ENCODE assay signal across 20 cellular contexts in the genomic region with DNA sequence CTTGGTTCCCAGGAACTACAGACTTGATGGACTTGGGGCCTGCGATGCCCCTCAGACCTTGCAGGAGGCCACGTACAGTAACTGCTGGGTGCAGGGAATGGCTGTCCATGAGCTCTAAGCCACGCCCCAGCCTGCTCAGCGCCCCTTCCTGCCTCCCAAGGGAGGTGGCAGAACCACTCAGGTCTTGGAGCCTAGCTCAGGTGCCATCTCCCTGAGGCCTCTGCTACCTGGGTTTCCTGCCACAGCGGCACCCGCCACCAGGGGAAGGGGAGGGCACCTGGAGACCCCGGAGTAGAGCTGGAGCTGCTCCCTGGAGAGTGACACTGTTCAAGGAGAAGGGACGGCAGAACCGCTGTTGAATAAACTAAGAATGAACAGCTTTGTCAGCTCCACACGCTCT.
"Had no signal": no experiment of that assay in that cellular context is flagged by ENCODE, and none has a peak within 500 bp of the region (broad histone marks: within the 10 kb centered on the region; RNA-seq: fewer than 3 reads in every experiment).

No MANE protein-coding gene starts in this region.

- H3K9me3 ChIP-seq: heart left ventricle, lower lobe of right lung, ovary, right atrium auricular region, testis, tibial nerve, upper lobe of right lung, vagina had no signal

- H3K36me3 ChIP-seq: ovary had no signal

- H3K27me3 Mint-ChIP-seq: memory B cell; stimulated activated naive CD8-positive, alpha-beta T cell treated with anti-CD3 and anti-CD28 coated beads, Interleukin-15, Interleukin-2, amounts not matched to agents 100 ng/mL and 50 ng/mL, for 24 hours had no signal

- H3K27me3 ChIP-seq: heart left ventricle, ovary, right atrium auricular region, testis, tibial nerve, upper lobe of right lung, vagina had no signal

- H3K4me1 Mint-ChIP-seq: neural crest cell had no signal

- ATAC-seq: esophagus mucosa, heart left ventricle, lower lobe of right lung, natural killer cell, upper lobe of right lung had no signal

- DNase-seq: effector CD8-positive, alpha-beta T cell; heart left ventricle; hippocampal formation; lower lobe of right lung; natural killer cell; nucleus accumbens; ovary; stimulated activated CD4-positive, alpha-beta T cell treated with anti-CD3 and anti-CD28 coated beads, Interleukin-2, amount 100 ng/mL, for 48 hours; testis; upper lobe of right lung had no signal

- H3K4me3 Mint-ChIP-seq: memory B cell; mesothelial cell of epicardium; natural killer cell; neural crest cell; stimulated activated naive CD8-positive, alpha-beta T cell treated with anti-CD3 and anti-CD28 coated beads, Interleukin-15, Interleukin-2, amounts not matched to agents 100 ng/mL and 50 ng/mL, for 24 hours had no signal

- H3K27ac Mint-ChIP-seq: memory B cell; mesothelial cell of epicardium; natural killer cell; stimulated activated naive CD8-positive, alpha-beta T cell treated with anti-CD3 and anti-CD28 coated beads, Interleukin-15, Interleukin-2, amounts not matched to agents 100 ng/mL and 50 ng/mL, for 24 hours had no signal

- H3K27ac ChIP-seq: coronary artery, lower lobe of right lung, ovary, right atrium auricular region, testis, tibial nerve, upper lobe of right lung, vagina had no signal

- H3K4me2 ChIP-seq: smooth muscle cell had no signal

- H3K4me1 ChIP-seq: testis, upper lobe of right lung had no signal

- H3K36me3 Mint-ChIP-seq: natural killer cell had no signal

- H3K4me3 ChIP-seq: coronary artery, heart left ventricle, lower lobe of right lung, ovary, right atrium auricular region, smooth muscle cell, testis, tibial nerve, upper lobe of right lung, vagina had no signal
